In genomic region chr22:24894998-24895397, GRCh38 we compare ENCODE assay signal across 9 cellular contexts. TPM values are rescaled to one million over a fixed set of nuclear protein-coding genes. Genes with fewer than 3 reads are reported as not detected.
DNase-seq lines count a peak whose midpoint lies in the region; ATAC-seq and TF ChIP-seq lines count a peak whose summit lies in the region.
"Had no signal": no experiment of that assay in that cellular context is flagged by ENCODE, and none has a peak within 500 bp of the region (broad histone marks: within the 10 kb centered on the region; RNA-seq: fewer than 3 reads in every experiment).

No MANE protein-coding gene starts in this region.

- no peak overlapping the region for H3K4me3 ChIP-seq in kidney epithelial cell (ENCODE audit: low read depth, low read length)
- peak overlapping the region in 1 of 2 donors; percentile 20 for H3K4me3 ChIP-seq in tibial artery

- H3K27me3 ChIP-seq in kidney epithelial cell (ENCODE audit: control insufficient read depth, insufficient read depth, low read length) (peaks cover 18% of the 10 kb centered on the region), tibial artery (no peaks in the 10 kb centered on the region)

- no peaks in the 10 kb centered on the region for H3K36me3 ChIP-seq in kidney epithelial cell (ENCODE audit: control insufficient read depth, insufficient read depth, low read length)
- peaks cover 5 to 11% (median 7%) of the 10 kb centered on the region in 3 donors for H3K36me3 ChIP-seq in tibial artery

- no peaks in the 10 kb centered on the region for H3K9me3 ChIP-seq in tibial artery

- H3K4me1 ChIP-seq in tibial artery: peaks cover 0 to 27% (median 16%) of the 10 kb centered on the region in 4 donors

- ATAC-seq in GM21447 (IDR thresholded peaks at IDR 0.05; ENCODE audit: unreplicated experiment): no peak

- intact Hi-C loops in tibial artery (cut with DNase I; ENCODE audit: low total_unique reads): loop anchor here (5.0 kb wide), 1 partner anchor 88 kb away; the partner anchor contains the start of gene SGSM1

- peak overlapping the region; percentile 73 to 77 for H3K27ac ChIP-seq in tibial artery

- no peak for TF ChIP-seq CTCF in kidney epithelial cell (IDR thresholded peaks at IDR 0.05; ENCODE audit: insufficient read depth, low read length, poor library complexity, severe bottlenecking)
- TF ChIP-seq CTCF in tibial artery (IDR thresholded peaks at IDR 0.05): no peak

- DNase-seq in HT-29 (ENCODE audit: low spot score) (peak; percentile 62), amniotic epithelial cell (ENCODE audit: low read depth) (peak; percentile 57), kidney epithelial cell (ENCODE audit: low read depth) (peak; percentile 14), tibial artery (peak; percentile 85 to 91), NCI-H524 treated with DMSO at 0.1 percent for 48 hours (lab: John Stamatoyannopoulos, UW) (no peak), T1000 (lab: John Stamatoyannopoulos, UW) (no peak), cerebellum (ENCODE audit: low spot score) (no peak)

RNA-seq across cellular contexts. Expression of gene LHFPL7, which starts 51.5 kb away (rescaled TPM):
- total RNA-seq in HT-29 (2014; rRNA removed; shearing (Covaris generic)): not detected in 2 replicates
- total RNA-seq in kidney epithelial cell: not detected in 2 replicates
- not detected for total RNA-seq in cerebellum
- total RNA-seq: glomerular endothelial cell had no signal

RNA-seq across cellular contexts. Expression of gene KIAA1671, which starts 57.5 kb away (rescaled TPM):
- total RNA-seq in HT-29 (2014; rRNA removed; shearing (Covaris generic)): 9.0 and 11.2 TPM in 2 replicates
- total RNA-seq in kidney epithelial cell (32.3 and 35.6 TPM in 2 replicates), cerebellum (9.5 TPM)

Comparison
In these comparisons a context has a peak if more than half of its experiments do, and no peak if none do; other contexts are left out.
1. DNase-seq: peak in HT-29 (single experiment), amniotic epithelial cell (single experiment), kidney epithelial cell (single experiment) and tibial artery (2 of 2); none in NCI-H524 treated with DMSO at 0.1 percent for 48 hours (single experiment), T1000 (single experiment) and cerebellum (single experiment).